Comparison of ENCODE assay signal across 8 cellular contexts in the genomic region with DNA sequence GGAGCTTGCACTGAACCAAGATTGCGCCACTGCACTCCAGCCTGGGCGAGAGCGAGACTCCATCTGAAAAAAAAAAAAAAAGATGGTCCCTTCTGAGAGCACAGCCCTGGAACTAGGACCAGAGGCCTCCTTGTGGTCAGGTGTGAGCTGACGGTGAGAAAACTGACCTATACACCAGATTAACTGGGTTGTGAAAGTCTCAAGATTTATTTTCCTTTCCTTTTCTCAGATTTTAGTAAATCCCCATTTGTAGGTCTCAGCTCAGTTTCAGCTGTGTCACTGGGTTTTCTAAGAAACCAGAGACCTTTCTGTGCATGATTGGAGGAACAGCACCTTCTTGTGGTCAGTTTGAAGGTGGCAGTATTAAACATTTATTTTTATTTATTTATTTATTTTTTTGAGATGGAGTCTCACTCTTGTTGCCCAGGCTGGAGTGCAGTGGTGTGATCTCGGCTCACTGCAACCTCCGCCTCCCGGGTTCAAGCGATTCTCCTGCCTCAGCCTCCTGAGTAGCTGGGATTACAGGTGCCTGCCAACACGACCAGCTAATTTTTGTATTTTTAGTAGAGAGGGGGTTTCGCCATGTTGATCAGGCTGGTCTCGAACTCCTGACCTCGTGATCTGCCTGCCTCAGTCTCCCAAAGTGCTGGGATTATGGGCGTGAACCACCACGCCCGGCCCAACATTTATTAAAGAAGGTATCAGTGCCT. TPM values are rescaled to one million over a fixed set of nuclear protein-coding genes. Genes with fewer than 3 reads are reported as not detected.
DNase-seq lines count a peak whose midpoint lies in the region; FAIRE-seq and TF ChIP-seq lines count a peak whose summit lies in the region.
"Not testable (repeated sequence)": the region's sequence is repeated elsewhere in the genome, so short reads cannot be mapped to it uniquely, and the experiment has no call there.

No MANE protein-coding gene starts in this region.

- H3K79me2 ChIP-seq in endothelial cell of umbilical vein (ENCODE audit: control insufficient read depth, insufficient read depth, low read length), result not testable (repeated sequence)

- H3K9me3 ChIP-seq in endothelial cell of umbilical vein (replicated peaks; ENCODE audit: control insufficient read depth, insufficient read depth, low read length); small intestine (ENCODE audit: control insufficient read depth, low read depth): not testable (repeated sequence)

- not testable (repeated sequence) for H3K4me2 ChIP-seq in endothelial cell of umbilical vein (ENCODE audit: insufficient read depth, low read length)

- not testable (repeated sequence) for H4K20me1 ChIP-seq in endothelial cell of umbilical vein (replicated peaks; ENCODE audit: control insufficient read depth, extremely low read depth, insufficient read depth, low read length)

- dilution Hi-C loops in endothelial cell of umbilical vein (cut with MboI; ENCODE audit: extremely low pct_ligation_motif_present, low sequenced_read_pairs), result not testable (repeated sequence)

- not testable (repeated sequence) for H3K27ac ChIP-seq in endothelial cell of umbilical vein (ENCODE audit: insufficient read depth, low read depth, low read length); small intestine (ENCODE audit: low read depth in 1 of 2, low read length in 1 of 2)

- H3K36me3 Mint-ChIP-seq in CD14-positive monocyte, result not testable (repeated sequence)

- FAIRE-seq in endothelial cell of umbilical vein (lab: Jason Lieb, UNC); small intestine (lab: Jason Lieb, UNC): not testable (repeated sequence)

- POLR2A ChIA-PET in endothelial cell of umbilical vein (lab: Charles Lee), result not testable (repeated sequence)

- not testable (repeated sequence) for H3K9ac ChIP-seq in endothelial cell of umbilical vein (replicated peaks; ENCODE audit: extremely low read depth, insufficient read depth, low read length)

- intact Hi-C loops in CD14-positive monocyte (cut with micrococcal nuclease) (loop anchor here in 1 of 2 donors (5.0 kb wide), 1 partner anchor 340 kb away; no protein-coding TSS in a partner anchor), endothelial cell of umbilical vein (cut with micrococcal nuclease) (loop anchor here (1.0 to 2.0 kb wide), 4 partner anchors 224 to 435 kb away; no protein-coding TSS in a partner anchor)

- H3K4me1 ChIP-seq in endothelial cell of umbilical vein (ENCODE audit: control insufficient read depth, extremely low read depth, insufficient read depth, low read length); small intestine (ENCODE audit: control insufficient read depth in 2 of 2, insufficient read depth in 1 of 2, low read depth in 1 of 2, low read length in 1 of 2): not testable (repeated sequence)

- not testable (repeated sequence) for H3K4me3 Mint-ChIP-seq in CD14-positive monocyte

- H2AFZ ChIP-seq in endothelial cell of umbilical vein (ENCODE audit: low read depth, low read length), result not testable (repeated sequence)

- not testable (repeated sequence) for H3K27me3 ChIP-seq in endothelial cell of umbilical vein (ENCODE audit: control insufficient read depth in 2 of 2, insufficient read depth in 2 of 2, low read length in 2 of 2); small intestine (ENCODE audit: control insufficient read depth in 2 of 2, insufficient read depth in 2 of 2, low read length in 2 of 2)

- TF ChIP-seq CTCF in CD14-positive monocyte (IDR thresholded peaks at IDR 0.05) (peak; percentile 65), endothelial cell of umbilical vein (IDR thresholded peaks at IDR 0.05; ENCODE audit: extremely low read depth in 1 of 2, insufficient read depth in 1 of 2, low read depth in 1 of 2, low read length in 2 of 2) (peak; percentile 49 to 53)

- not testable (repeated sequence) for BruUV-seq in endothelial cell of umbilical vein (replicated peaks; lab: Mats Ljungman, UMichigan)

- peaks cover 0 to 13% (median 5%) of the 10 kb centered on the region in 7 donors for H3K9me3 Mint-ChIP-seq in CD14-positive monocyte

- H3K36me3 ChIP-seq in endothelial cell of umbilical vein (ENCODE audit: control insufficient read depth in 2 of 2, extremely low read depth in 1 of 2, insufficient read depth in 2 of 2, low read length in 2 of 2); small intestine (ENCODE audit: control insufficient read depth in 2 of 2, insufficient read depth in 2 of 2, low read length in 2 of 2): not testable (repeated sequence)

- not testable (repeated sequence) for H3K4me1 Mint-ChIP-seq in CD14-positive monocyte

- H3K4me3 ChIP-seq in endothelial cell of umbilical vein (replicated peaks in 1 of 3; ENCODE audit: insufficient read depth in 1 of 3, low read depth in 1 of 3, low read length in 3 of 3); small intestine (ENCODE audit: low read depth in 1 of 2, low read length in 2 of 2): not testable (repeated sequence)

- not testable (repeated sequence) for DNase-seq in CD14-positive monocyte (ENCODE audit: low spot score)
- peak; percentile 13 for DNase-seq in GM19238 (ENCODE audit: insufficient read length, low spot score)
- DNase-seq in HS-5 (ENCODE audit: low read depth), result peak; percentile 49
- DNase-seq in NCI-H748 (lab: John Stamatoyannopoulos, UW; ENCODE audit: unreplicated experiment), result peak; percentile 73
- peak; percentile 10 to 26 for DNase-seq in activated CD4-positive, alpha-beta T cell treated with anti-CD3 and anti-CD28 coated beads for 4 hours
- peak; percentile 68 for DNase-seq in endothelial cell of umbilical vein (ENCODE audit: low read depth, low spot score)
- peak; percentile 76 for DNase-seq in left kidney (ENCODE audit: low read depth, low spot score)
- peak; percentile 54 for DNase-seq in small intestine

- WGBS in small intestine, 3 donors, result 60 to 74% (median 67%) methylated on average over 15 of the region's 15 CpGs

- not testable (repeated sequence) for H3K27ac Mint-ChIP-seq in CD14-positive monocyte

- not testable (repeated sequence) for H3K27me3 Mint-ChIP-seq in CD14-positive monocyte (ENCODE audit: low read depth in 3 of 3)

- not testable (repeated sequence) for TF ChIP-seq POLR2A in endothelial cell of umbilical vein (IDR thresholded peaks at IDR 0.05; ENCODE audit: low read depth, low read length)

- CTCF ChIA-PET in endothelial cell of umbilical vein (lab: Charles Lee), result interaction anchor here (0.6 to 4.6 kb wide), 23 partner anchors 8 to 435 kb away, joined by 3 to 84 read pairs (median 4); partner anchors contain the start of genes HABP4 and PRXL2C

- not testable (repeated sequence) for H3K9me1 ChIP-seq in endothelial cell of umbilical vein (replicated peaks; ENCODE audit: control insufficient read depth, extremely low read depth, insufficient read depth, low read length)

RNA-seq across cellular contexts. Expression of gene PRXL2C, which starts 11.7 kb away (rescaled TPM):
- polyA plus RNA-seq in CD14-positive monocyte, result 10 to 100 TPM in 1 of 2 donors, 1 to 10 TPM in 1; 9.2 to 14.6 TPM
- total RNA-seq in endothelial cell of umbilical vein, result 14.5 and 14.7 TPM in 2 replicates
- 5.3 and 5.4 TPM in 2 replicates for polyA plus RNA-seq in endothelial cell of umbilical vein
- polyA plus RNA-seq in endothelial cell of umbilical vein (2011; cell fraction: cytosol; rRNA removed), result 5.4 and 5.9 TPM in 2 replicates
- polyA plus RNA-seq in endothelial cell of umbilical vein (2011; cell fraction: nucleus; rRNA removed), result 1.9 and 2.6 TPM in 2 replicates
- 8.0 and 11.4 TPM in 2 replicates for polyA plus RNA-seq in endothelial cell of umbilical vein (2012)
- 4.9 and 6.1 TPM in 2 replicates for polyA minus RNA-seq in endothelial cell of umbilical vein
- 6.5 TPM for polyA minus RNA-seq in endothelial cell of umbilical vein (2011; cell fraction: cytosol; rRNA and poly(A)+ RNA removed)
- polyA minus RNA-seq in endothelial cell of umbilical vein (2011; cell fraction: nucleus; rRNA and poly(A)+ RNA removed), result 3.7 and 8.3 TPM in 2 replicates
- polyA plus RNA-seq in small intestine, result 1 to 10 TPM; 3.1 to 7.6 (median 6.7) TPM

RNA-seq across cellular contexts. Expression of gene CDC14B, which starts 47.2 kb away (rescaled TPM):
- polyA plus RNA-seq in CD14-positive monocyte (under 1 TPM; 0.44 to 0.47 TPM), endothelial cell of umbilical vein (0.30 and 0.39 TPM in 2 replicates), small intestine (10 to 100 TPM in 2 of 3 donors, 1 to 10 TPM in 1; 8.5 to 17.4 (median 10.8) TPM)
- 0.74 and 0.93 TPM in 2 replicates for total RNA-seq in endothelial cell of umbilical vein
- 0.50 and 0.59 TPM in 2 replicates for polyA plus RNA-seq in endothelial cell of umbilical vein (2011; cell fraction: cytosol; rRNA removed)
- polyA plus RNA-seq in endothelial cell of umbilical vein (2011; cell fraction: nucleus; rRNA removed), result 1.1 and 1.4 TPM in 2 replicates
- 1.4 and 2.0 TPM in 2 replicates for polyA plus RNA-seq in endothelial cell of umbilical vein (2012)
- polyA minus RNA-seq in endothelial cell of umbilical vein, result 0.68 and 1.9 TPM in 2 replicates
- 9.3 TPM for polyA minus RNA-seq in endothelial cell of umbilical vein (2011; cell fraction: cytosol; rRNA and poly(A)+ RNA removed)
- polyA minus RNA-seq in endothelial cell of umbilical vein (2011; cell fraction: nucleus; rRNA and poly(A)+ RNA removed), result 0.96 and 1.5 TPM in 2 replicates
